ENCODE assay signal across 1 cellular context in genomic region chr12:131919051-131919347, GRCh38.
TF ChIP-seq lines count a peak whose summit lies in the region.

No MANE protein-coding gene starts in this region.

TF ChIP-seq in HepG2, 621 proteins besides CTCF, POLR2A, EP300 and RAD21:
- TF ChIP-seq PCBP1 (IDR thresholded peaks at IDR 0.05; ENCODE audit: borderline replicate concordance, low read depth, low read length) (0 out of 2 replicates have a peak, but pooled peaks have one; percentile 10), ZNF350 (CRISPR knock-in tag; IDR thresholded peaks at IDR 0.05; ENCODE audit: borderline replicate concordance, low read depth) (no peak)
